1 cellular context compared by ENCODE assay signal in genomic region chr11:68317147-68317785, GRCh38.
TF ChIP-seq lines count a peak whose summit lies in the region.

No MANE protein-coding gene starts in this region.

TF ChIP-seq in K562, 482 proteins besides CTCF, POLR2A, EP300 and RAD21:
- TF ChIP-seq CHAMP1 (IDR thresholded peaks at IDR 0.05) (no peak), RBFOX2 (IDR thresholded peaks at IDR 0.05; ENCODE audit: low read depth, low read length) (peak; percentile 14; the same call in 1 of the 2 replicates), NR4A1 (CRISPR knock-in tag; IDR thresholded peaks at IDR 0.05) (no peak), NR4A1 (tag; IDR thresholded peaks at IDR 0.05) (no peak), SNRNP70 (optimal IDR thresholded peaks at IDR 0.05; ENCODE audit: low read depth, low read length) (no peak), NR2C1 (IDR thresholded peaks at IDR 0.05) (no peak), NR2C1 (tag; IDR thresholded peaks at IDR 0.05) (no peak)
